In genomic region chr19:43936219-43936618, GRCh38 we compare ENCODE assay signal across 1 cellular context.
TF ChIP-seq lines count a peak whose summit lies in the region.

No MANE protein-coding gene starts in this region.

TF ChIP-seq in H1, 55 proteins besides CTCF, POLR2A, EP300 and RAD21:
- TF ChIP-seq JUND (IDR thresholded peaks at IDR 0.05; ENCODE audit: low read length) (no peak), SRF (IDR thresholded peaks at IDR 0.05; ENCODE audit: low read depth, low read length) (no peak), EGR1 (IDR thresholded peaks at IDR 0.05; ENCODE audit: borderline replicate concordance, low read depth, low read length) (no peak), SIRT6 (IDR thresholded peaks at IDR 0.05; ENCODE audit: low read length) (no peak), CBX8 (IDR thresholded peaks at IDR 0.05; ENCODE audit: borderline replicate concordance, low read depth, low read length) (no peak), CHD1 (IDR thresholded peaks at IDR 0.05; ENCODE audit: low read depth, low read length) (no peak), ASH2L (IDR thresholded peaks at IDR 0.05; ENCODE audit: low read length) (no peak), YY1 (IDR thresholded peaks at IDR 0.05; ENCODE audit: low read depth, low read length) (no peak), BRCA1 (IDR thresholded peaks at IDR 0.05; ENCODE audit: low read depth, low read length) (no peak), TCF12 (IDR thresholded peaks at IDR 0.05; ENCODE audit: low read depth, low read length) (no peak), HDAC2 (IDR thresholded peaks at IDR 0.05; ENCODE audit: borderline replicate concordance in 1 of 2, low read depth in 2 of 2, low read length in 2 of 2) (no peak), MAFK (IDR thresholded peaks at IDR 0.05; ENCODE audit: low read depth, low read length) (no peak)
- TF ChIP-seq, protein P1, sequence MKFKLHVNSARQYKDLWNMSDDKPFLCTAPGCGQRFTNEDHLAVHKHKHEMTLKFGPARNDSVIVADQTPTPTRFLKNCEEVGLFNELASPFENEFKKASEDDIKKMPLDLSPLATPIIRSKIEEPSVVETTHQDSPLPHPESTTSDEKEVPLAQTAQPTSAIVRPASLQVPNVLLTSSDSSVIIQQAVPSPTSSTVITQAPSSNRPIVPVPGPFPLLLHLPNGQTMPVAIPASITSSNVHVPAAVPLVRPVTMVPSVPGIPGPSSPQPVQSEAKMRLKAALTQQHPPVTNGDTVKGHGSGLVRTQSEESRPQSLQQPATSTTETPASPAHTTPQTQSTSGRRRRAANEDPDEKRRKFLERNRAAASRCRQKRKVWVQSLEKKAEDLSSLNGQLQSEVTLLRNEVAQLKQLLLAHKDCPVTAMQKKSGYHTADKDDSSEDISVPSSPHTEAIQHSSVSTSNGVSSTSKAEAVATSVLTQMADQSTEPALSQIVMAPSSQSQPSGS (IDR thresholded peaks at IDR 0.05; ENCODE audit: low read length), result no peak
